ENCODE assay signal across 20 cellular contexts in genomic region chr21:29084372-29084771, GRCh38.
"Had no signal": no experiment of that assay in that cellular context is flagged by ENCODE, and none has a peak within 500 bp of the region (broad histone marks: within the 10 kb centered on the region; RNA-seq: fewer than 3 reads in every experiment).

No MANE protein-coding gene starts in this region.

- H3K27ac ChIP-seq: dorsolateral prefrontal cortex, left lung, pancreas, suprapubic skin, tibial nerve, upper lobe of right lung, vagina had no signal

- H3K27me3 ChIP-seq: dorsolateral prefrontal cortex, heart left ventricle, left lung, pancreas, suprapubic skin, tibial nerve, upper lobe of right lung, vagina had no signal

- ATAC-seq: left lung; pancreas; right cardiac atrium; stimulated activated effector memory CD8-positive, alpha-beta T cell treated with anti-CD3 and anti-CD28 coated beads, Interleukin-12 subunit alpha, Interleukin-12 subunit beta, amount 100 ng/mL, for 72 hours; stimulated activated naive CD8-positive, alpha-beta T cell treated with anti-CD3 and anti-CD28 coated beads, Interleukin-15, Interleukin-2, amounts not matched to agents 100 U/mL and 50 U/mL, for 24 hours; upper lobe of right lung had no signal

- DNase-seq: cortex of kidney; dorsolateral prefrontal cortex; effector CD8-positive, alpha-beta T cell; heart left ventricle; islet precursor cell; left lung; mesenchymal stem cell; naive B cell; occipital lobe; pancreas; right cardiac atrium; stimulated activated CD4-positive, alpha-beta T cell treated with anti-CD3 and anti-CD28 coated beads, Interleukin-4, amount 100 ng/mL, for 1 hour; stimulated activated CD8-positive, alpha-beta memory T cell treated with anti-CD3 and anti-CD28 coated beads, Interleukin-4, amount 100 ng/mL, for 48 hours; stimulated activated naive CD8-positive, alpha-beta T cell treated with anti-CD3 and anti-CD28 coated beads, Interleukin-15, Interleukin-2, amounts not matched to agents 100 U/mL and 50 U/mL, for 24 hours; upper lobe of right lung had no signal

- H3K4me3 ChIP-seq: dorsolateral prefrontal cortex, heart left ventricle, left lung, lung, pancreas, suprapubic skin, tibial nerve, upper lobe of right lung, vagina had no signal

- H3K4me1 ChIP-seq: pancreas, suprapubic skin, vagina had no signal

- H3K9me3 ChIP-seq: heart left ventricle, left lung, pancreas, suprapubic skin, tibial nerve, upper lobe of right lung, vagina had no signal

- H3K36me3 ChIP-seq: heart left ventricle, left lung, pancreas, suprapubic skin, tibial nerve, upper lobe of right lung, vagina had no signal
